In the genomic region with DNA sequence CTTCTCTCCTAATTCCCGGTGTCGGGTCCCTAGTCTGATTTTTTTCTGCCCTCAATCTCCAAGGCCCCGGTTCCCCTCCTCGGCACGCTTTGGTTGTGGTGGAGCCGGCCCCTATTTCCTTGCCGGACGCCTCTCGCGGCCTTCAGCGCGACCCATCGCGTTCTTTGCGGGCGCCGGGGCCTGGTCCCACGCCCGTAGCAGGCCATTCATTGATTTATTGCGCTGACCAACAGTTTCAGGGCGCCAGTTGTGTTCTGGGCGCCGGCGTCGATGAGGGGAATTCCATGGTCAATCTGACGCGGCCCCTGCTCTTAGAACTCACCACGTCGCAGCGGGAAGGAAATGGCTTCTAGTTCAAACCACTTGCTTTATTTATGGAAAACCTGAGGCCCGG, we compare ENCODE assay signal across 8 cellular contexts. TPM values are rescaled to one million over a fixed set of nuclear protein-coding genes. Genes with fewer than 3 reads are reported as not detected.
DNase-seq lines count a peak whose midpoint lies in the region; TF ChIP-seq lines count a peak whose summit lies in the region.

No MANE protein-coding gene starts in this region.

- H4K91ac ChIP-seq in mesenchymal stem cell (ENCODE audit: low read length), result peak overlapping the region; percentile 1

- H3K9me3 ChIP-seq in Loucy (ENCODE audit: insufficient read depth, low read depth, low read length) (no peaks in the 10 kb centered on the region), duodenal mucosa (ENCODE audit: control insufficient read depth in 1 of 2, low read length in 2 of 2) (no peaks in the 10 kb centered on the region), mesenchymal stem cell (ENCODE audit: control insufficient read depth, low read length) (no peaks in the 10 kb centered on the region)

- peak overlapping the region in 1 of 2 experiments; percentile 4 for H3K14ac ChIP-seq in mesenchymal stem cell (ENCODE audit: low read length in 2 of 2)

- H2BK12ac ChIP-seq in mesenchymal stem cell (ENCODE audit: low read length in 2 of 2), result no peak overlapping the region

- H3K79me2 ChIP-seq in Loucy (ENCODE audit: insufficient read depth, low read length), result peaks cover 96% of the 10 kb centered on the region

- peak overlapping the region in 1 of 2 experiments; percentile 48 for H3K23ac ChIP-seq in mesenchymal stem cell (ENCODE audit: low read length in 2 of 2)

- H3K4me1 ChIP-seq in Loucy (ENCODE audit: insufficient read depth, low read length, poor library complexity, severe bottlenecking) (peaks cover 59% of the 10 kb centered on the region), duodenal mucosa (ENCODE audit: control insufficient read depth in 1 of 2, insufficient read depth in 2 of 2, low read length in 2 of 2) (peaks cover 30 to 32% of the 10 kb centered on the region in 2 donors), mesenchymal stem cell (ENCODE audit: control insufficient read depth, insufficient read depth, low read depth, low read length) (peaks cover 1% of the 10 kb centered on the region)

- no peak overlapping the region for H2BK5ac ChIP-seq in mesenchymal stem cell (ENCODE audit: low read depth, low read length, poor library complexity, severe bottlenecking)

- DNase-seq in GM06990 (ENCODE audit: extremely low read depth, insufficient read length) (no peak), H4 (ENCODE audit: low spot score) (peak; percentile 5), mesenchymal stem cell (peak; percentile 96), superior temporal gyrus (ENCODE audit: extremely low spot score) (no peak)
- DNase-seq in activated CD4-positive, alpha-beta T cell treated with anti-CD3 and anti-CD28 coated beads, Interleukin-2, amount 50 U/mL, for 4 hours, result peak; percentile 51 to 52
- DNase-seq in stimulated activated CD8-positive, alpha-beta memory T cell treated with anti-CD3 and anti-CD28 coated beads, Interleukin-15, amount 100 ng/mL, for 4 hours (ENCODE audit: low read depth in 2 of 2), result peak; percentile 24 to 30

- no peaks in the 10 kb centered on the region for H3F3A ChIP-seq in Loucy (ENCODE audit: low read depth)

- H2BK120ac ChIP-seq in mesenchymal stem cell (ENCODE audit: low read depth, low read length), result peak overlapping the region; percentile 8

- H3K4ac ChIP-seq in mesenchymal stem cell (ENCODE audit: low read depth in 1 of 2, low read length in 2 of 2), result peak overlapping the region in 1 of 2 experiments; percentile 97

- TF ChIP-seq CTCF in GM06990 (IDR thresholded peaks at IDR 0.05; ENCODE audit: insufficient read depth, low read length, poor library complexity, severe bottlenecking), result no peak
- no peak for TF ChIP-seq CTCF in Loucy (conservative IDR thresholded peaks at IDR 0.05; ENCODE audit: low read length)

- H3K18ac ChIP-seq in mesenchymal stem cell (ENCODE audit: low read depth in 1 of 2, low read length in 2 of 2), result peak overlapping the region; percentile 71 to 86

- H3K27me3 ChIP-seq in GM06990 (replicated peaks; ENCODE audit: control insufficient read depth, insufficient read depth, low read length), result no peaks in the 10 kb centered on the region
- H3K27me3 ChIP-seq in Loucy (ENCODE audit: insufficient read depth, low read length, poor library complexity, severe bottlenecking), result no peaks in the 10 kb centered on the region
- no peaks in the 10 kb centered on the region for H3K27me3 ChIP-seq in duodenal mucosa (ENCODE audit: control insufficient read depth in 1 of 2, insufficient read depth in 2 of 2, low read length in 2 of 2)
- no peaks in the 10 kb centered on the region for H3K27me3 ChIP-seq in mesenchymal stem cell (ENCODE audit: control insufficient read depth in 1 of 2, insufficient read depth in 1 of 2, low read length in 2 of 2)

- H3K9me2 ChIP-seq in Loucy (replicated peaks; ENCODE audit: low read depth, low read length), result no peaks in the 10 kb centered on the region

- H3K4me3 ChIP-seq in GM06990 (replicated peaks; ENCODE audit: low read depth, low read length) (peak overlapping the region; percentile 89), Loucy (ENCODE audit: low read length, poor library complexity, severe bottlenecking) (peak overlapping the region; percentile 85), duodenal mucosa (ENCODE audit: low read depth in 1 of 2, low read length in 2 of 2) (peak overlapping the region; percentile 90 to 92), mesenchymal stem cell (ENCODE audit: insufficient read depth in 1 of 2, low read depth in 1 of 2, low read length in 2 of 2) (peak overlapping the region; percentile 74 to 99)

- peaks cover 84% of the 10 kb centered on the region for H4K20me1 ChIP-seq in Loucy (ENCODE audit: insufficient read depth, low read length, poor library complexity, severe bottlenecking)

- H4K8ac ChIP-seq in mesenchymal stem cell (ENCODE audit: low read length), result peak overlapping the region; percentile 88

- H3K9ac ChIP-seq in Loucy (ENCODE audit: low read depth, low read length, poor library complexity, severe bottlenecking), result peak overlapping the region; percentile 97
- H3K9ac ChIP-seq in duodenal mucosa (ENCODE audit: low read depth in 1 of 2, low read length in 2 of 2), result peak overlapping the region; percentile 44 to 77
- peak overlapping the region; percentile 100 for H3K9ac ChIP-seq in mesenchymal stem cell (ENCODE audit: low read length)

- H3K4me2 ChIP-seq in Loucy (ENCODE audit: low read depth, low read length, poor library complexity, severe bottlenecking), result peak overlapping the region; percentile 92
- H3K4me2 ChIP-seq in mesenchymal stem cell (ENCODE audit: low read length, poor library complexity, severe bottlenecking), result peak overlapping the region; percentile 60

- peaks cover 10% of the 10 kb centered on the region for H3K79me1 ChIP-seq in mesenchymal stem cell (replicated peaks; ENCODE audit: low read length, poor library complexity, severe bottlenecking)

- H2AK5ac ChIP-seq in mesenchymal stem cell (ENCODE audit: low read length, severe bottlenecking), result no peak overlapping the region

- H2AFZ ChIP-seq in Loucy (ENCODE audit: low read length) (peak overlapping the region; percentile 95), mesenchymal stem cell (ENCODE audit: low read depth, low read length) (peak overlapping the region; percentile 68)

- peak overlapping the region; percentile 85 for H3K27ac ChIP-seq in duodenal mucosa (ENCODE audit: low read depth, low read length)
- H3K27ac ChIP-seq in mesenchymal stem cell (ENCODE audit: low read length, poor library complexity, severe bottlenecking), result peak overlapping the region; percentile 81

- 1% methylated on average over 31 of the region's 31 CpGs for WGBS in mesenchymal stem cell

- H3K36me3 ChIP-seq in GM06990 (ENCODE audit: control insufficient read depth, insufficient read depth, low read length) (no peaks in the 10 kb centered on the region; the same call in none of the 2 replicates), Loucy (ENCODE audit: insufficient read depth, low read length) (no peaks in the 10 kb centered on the region), duodenal mucosa (ENCODE audit: control insufficient read depth in 1 of 2, insufficient read depth in 2 of 2, low read length in 2 of 2) (peaks cover 4 to 10% of the 10 kb centered on the region in 2 donors), mesenchymal stem cell (ENCODE audit: control insufficient read depth in 1 of 2, insufficient read depth in 2 of 2, low read depth in 1 of 2, low read length in 2 of 2) (peaks cover 5 to 23% of the 10 kb centered on the region in 2 experiments)

- H2BK15ac ChIP-seq in mesenchymal stem cell (ENCODE audit: low read depth, poor library complexity, severe bottlenecking), result peak overlapping the region; percentile 77

RNA-seq across cellular contexts. Expression of a gene that starts 0.4 kb away (rescaled TPM):
- 111 and 119 TPM in 2 replicates for total RNA-seq in H4 (2014; rRNA removed; shearing (Covaris generic))
- 36.3 TPM for polyA plus RNA-seq in mesenchymal stem cell (2013, experiment 1 of 2)
- polyA plus RNA-seq in mesenchymal stem cell (2013, experiment 2 of 2), result 36.6 TPM

RNA-seq across cellular contexts. Expression of a gene that starts 0.9 kb away (rescaled TPM):
- total RNA-seq in H4 (2014; rRNA removed; shearing (Covaris generic)), result 7.6 and 14.7 TPM in 2 replicates
- 3.4 TPM for polyA plus RNA-seq in mesenchymal stem cell (2013, experiment 1 of 2)
- polyA plus RNA-seq in mesenchymal stem cell (2013, experiment 2 of 2), result 3.1 TPM

RNA-seq across cellular contexts. Expression of a gene that starts 38.7 kb away (rescaled TPM):
- total RNA-seq in H4 (2014; rRNA removed; shearing (Covaris generic)), result 0.29 and 1.3 TPM in 2 replicates
- polyA plus RNA-seq in mesenchymal stem cell (2013, experiment 1 of 2), result 0.47 TPM
- 0.34 TPM for polyA plus RNA-seq in mesenchymal stem cell (2013, experiment 2 of 2)

Comparison
In these comparisons a context has a peak if more than half of its experiments do, and no peak if none do; other contexts are left out.
1. DNase-seq: peak in H4 (single experiment), activated CD4-positive, alpha-beta T cell treated with anti-CD3 and anti-CD28 coated beads, Interleukin-2, amount 50 U/mL, for 4 hours (2 of 2), mesenchymal stem cell (single experiment) and stimulated activated CD8-positive, alpha-beta memory T cell treated with anti-CD3 and anti-CD28 coated beads, Interleukin-15, amount 100 ng/mL, for 4 hours (2 of 2); none in GM06990 (single experiment) and superior temporal gyrus (single experiment).
2. Peak in every context shown above with its lines, with median percentiles within 50 percentile points of each other: H3K4me3 ChIP-seq and H3K9ac ChIP-seq.